Comparison of ENCODE assay signal across 1 cellular context in genomic region chr19:29497241-29497640, GRCh38.
TF ChIP-seq lines count a peak whose summit lies in the region.

No MANE protein-coding gene starts in this region.

TF ChIP-seq in GM23338, 12 proteins besides CTCF, POLR2A, EP300 and RAD21 (continued from another document):
- no peak for TF ChIP-seq ZNF462 (CRISPR knock-in tag; IDR thresholded peaks at IDR 0.05)
- no peak for TF ChIP-seq EZH2 (IDR thresholded peaks at IDR 0.05; ENCODE audit: low read depth, unreplicated experiment)
- no peak for TF ChIP-seq POLR2AphosphoS5 (IDR thresholded peaks at IDR 0.05; ENCODE audit: low read depth)
- TF ChIP-seq JUNB (IDR thresholded peaks at IDR 0.05; ENCODE audit: unreplicated experiment): no peak
TF ChIP-seq in GM23338: peak in this region for 0.
